Comparison of ENCODE assay signal across 24 cellular contexts in genomic region chr10:30417301-30417700, GRCh38. TPM values are rescaled to one million over a fixed set of nuclear protein-coding genes. Genes with fewer than 3 reads are reported as not detected.
A peak's percentile ranks its signal among the peaks of the same experiment; 100 is the strongest.
DNase-seq lines count a peak whose midpoint lies in the region; ATAC-seq, FAIRE-seq and TF ChIP-seq lines count a peak whose summit lies in the region.
"Had no signal": no experiment of that assay in that cellular context is flagged by ENCODE, and none has a peak within 500 bp of the region (broad histone marks: within the 10 kb centered on the region; RNA-seq: fewer than 3 reads in every experiment).

No MANE protein-coding gene starts in this region.

- RAD21 ChIA-PET in GM12878 (lab: Charles Lee; ENCODE audit: unreplicated experiment): interaction anchor here (1.2 to 14.3 kb wide), 5 partner anchors 15 to 174 kb away, joined by 3 to 255 read pairs (median 32); partner anchors contain the start of gene MAP3K8

- H4K20me1 ChIP-seq in GM12878 (ENCODE audit: control insufficient read depth, insufficient read depth): no peaks in the 10 kb centered on the region

- BruUV-seq in GM12878 (replicated peaks; lab: Mats Ljungman, UMichigan): no TSS peak

- no peaks in the 10 kb centered on the region for H3K9me3 Mint-ChIP-seq in activated CD4-positive, alpha-beta T cell treated with anti-CD3 and anti-CD28 coated beads, Interleukin-2, amount 10 ng/mL, durations not matched to agents 7 days and 5 days
- no peaks in the 10 kb centered on the region for H3K9me3 Mint-ChIP-seq in osteocyte (ENCODE audit: unreplicated experiment)
- H3K9me3 Mint-ChIP-seq: activated naive CD4-positive, alpha-beta T cell treated with anti-CD3 and anti-CD28 coated beads, Interleukin-2, amount 10 ng/mL, durations not matched to agents 7 days and 5 days; CD4-positive, alpha-beta memory T cell; naive thymus-derived CD8-positive, alpha-beta T cell had no signal

- DNase-seq in activated CD4-positive, alpha-beta T cell treated with anti-CD3 and anti-CD28 coated beads, Interleukin-2, amount 10 ng/mL, durations not matched to agents 7 days and 5 days: no peak
- no peak for DNase-seq in activated CD4-positive, alpha-beta T cell treated with anti-CD3 and anti-CD28 coated beads, Interleukin-2, amount 50 U/mL, for 48 hours
- DNase-seq in GF-D8 (lab: John Stamatoyannopoulos, UW): peak; percentile 19
- DNase-seq in GM12878 (ENCODE audit: low read depth, low spot score): no peak
- DNase-seq in osteocyte (ENCODE audit: extremely low spot score, unreplicated experiment): peak; percentile 25
- no peak for DNase-seq in GM12892 (ENCODE audit: insufficient read length)
- DNase-seq in OCI-M2 (lab: John Stamatoyannopoulos, UW; ENCODE audit: unreplicated experiment): no peak
- DNase-seq: activated CD4-positive, alpha-beta T cell treated with anti-CD3 and anti-CD28 coated beads for 4 hours; activated naive CD4-positive, alpha-beta T cell treated with anti-CD3 and anti-CD28 coated beads, Interleukin-2, amount 10 ng/mL, durations not matched to agents 7 days and 5 days; CD4-positive, alpha-beta memory T cell; DMS79 treated with DMSO at 0.1 percent for 48 hours; effector CD8-positive, alpha-beta T cell; naive thymus-derived CD8-positive, alpha-beta T cell; NCI-H1092 treated with DMSO at 0.1 percent for 48 hours; NCI-H2081 treated with DMSO at 0.1 percent for 48 hours; posterior cingulate gyrus; Right ventricle myocardium superior; sigmoid colon; stimulated activated naive CD4-positive, alpha-beta T cell; SW 1271 had no signal

- H2AFZ ChIP-seq in GM12878 (ENCODE audit: control insufficient read depth, low read depth, low read length): no peak overlapping the region; the same call in 1 of the 2 replicates

- peak overlapping the region; percentile 80 for H3K27ac Mint-ChIP-seq in activated CD4-positive, alpha-beta T cell treated with anti-CD3 and anti-CD28 coated beads, Interleukin-2, amount 10 ng/mL, durations not matched to agents 7 days and 5 days
- H3K27ac Mint-ChIP-seq in osteocyte (ENCODE audit: unreplicated experiment): no peak overlapping the region

- TF ChIP-seq EP300 in GM12878 (IDR thresholded peaks at IDR 0.05; ENCODE audit: borderline replicate concordance in 1 of 2, control insufficient read depth in 1 of 2, low read depth in 2 of 2, low read length in 2 of 2): no peak

- H3K4me3 ChIP-seq in GM12878: no peak overlapping the region
- H3K4me3 ChIP-seq: HAP-1, sigmoid colon had no signal

- SMC1A ChIA-PET in GM12878 (lab: Charles Lee; ENCODE audit: uncharacterized antibody, unreplicated experiment): interaction anchor here (1.0 to 14.7 kb wide), 7 partner anchors 16 to 112 kb away, joined by 3 to 262 read pairs (median 10); partner anchors contain the start of gene MAP3K8

- TF ChIP-seq CTCF in GM12878 (IDR thresholded peaks at IDR 0.05 in 2 of 3, conservative IDR thresholded peaks at IDR 0.05 in 1 of 3; ENCODE audit: control insufficient read depth in 2 of 3, extremely low read depth in 1 of 3, insufficient read depth in 1 of 3, low read depth in 3 of 3, low read length in 3 of 3): no peak
- no peak for TF ChIP-seq CTCF in osteocyte (IDR thresholded peaks at IDR 0.05)

- H3K36me3 ChIP-seq in GM12878 (ENCODE audit: control insufficient read depth in 2 of 2, insufficient read depth in 2 of 2, low read length in 1 of 2): no peaks in the 10 kb centered on the region
- H3K36me3 ChIP-seq: HAP-1, sigmoid colon had no signal

- H3K4me1 ChIP-seq in GM12878 (ENCODE audit: control insufficient read depth, insufficient read depth, low read length): peaks cover 48% of the 10 kb centered on the region
- H3K4me1 ChIP-seq: sigmoid colon had no signal

- in situ Hi-C loops in GM12878 (cut with MboI): loop anchor here (5.0 kb wide), 1 partner anchor 115 kb away; no protein-coding TSS in a partner anchor

- ATAC-seq in GM12878: no peak
- ATAC-seq in HG02885 (IDR thresholded peaks at IDR 0.05; ENCODE audit: poor library complexity, unreplicated experiment): no peak
- ATAC-seq: esophagus mucosa; naive thymus-derived CD8-positive, alpha-beta T cell had no signal

- FAIRE-seq in GM12878 (lab: Jason Lieb, UNC) (no peak), GM12892 (lab: Jason Lieb, UNC) (no peak)
- FAIRE-seq: astrocyte had no signal

- no peaks in the 10 kb centered on the region for H3K27me3 ChIP-seq in GM12878 (replicated peaks in 1 of 2; ENCODE audit: control insufficient read depth in 2 of 2, insufficient read depth in 2 of 2, low read length in 1 of 2)
- H3K27me3 ChIP-seq: sigmoid colon had no signal

- H3K9me3 ChIP-seq in GM12878 (replicated peaks; ENCODE audit: control insufficient read depth, insufficient read depth, low read length): no peaks in the 10 kb centered on the region
- H3K9me3 ChIP-seq: HAP-1, sigmoid colon had no signal

- H3K4me2 ChIP-seq in GM12878 (ENCODE audit: control insufficient read depth, insufficient read depth): peak overlapping the region; percentile 27; the same call in 1 of the 2 replicates

- intact Hi-C loops in GM12878 (cut with micrococcal nuclease; ENCODE audit: unreplicated experiment): loop anchor here (5.0 kb wide), 1 partner anchor 75 kb away; no protein-coding TSS in a partner anchor

- no peaks in the 10 kb centered on the region for H3K36me3 Mint-ChIP-seq in activated CD4-positive, alpha-beta T cell treated with anti-CD3 and anti-CD28 coated beads, Interleukin-2, amount 10 ng/mL, durations not matched to agents 7 days and 5 days (ENCODE audit: low read depth)
- no peaks in the 10 kb centered on the region for H3K36me3 Mint-ChIP-seq in osteocyte (ENCODE audit: unreplicated experiment)
- H3K36me3 Mint-ChIP-seq: activated naive CD4-positive, alpha-beta T cell treated with anti-CD3 and anti-CD28 coated beads, Interleukin-2, amount 10 ng/mL, durations not matched to agents 7 days and 5 days; CD4-positive, alpha-beta memory T cell; naive thymus-derived CD8-positive, alpha-beta T cell had no signal

- H3K27ac ChIP-seq in GM12878 (ENCODE audit: control insufficient read depth, insufficient read depth): no peak overlapping the region; the same call in 1 of the 2 replicates
- H3K27ac ChIP-seq: sigmoid colon had no signal

- H3K4me1 Mint-ChIP-seq in activated CD4-positive, alpha-beta T cell treated with anti-CD3 and anti-CD28 coated beads, Interleukin-2, amount 10 ng/mL, durations not matched to agents 7 days and 5 days: peaks cover 43% of the 10 kb centered on the region
- H3K4me1 Mint-ChIP-seq in osteocyte (ENCODE audit: unreplicated experiment): peaks cover 5% of the 10 kb centered on the region

- H3K79me2 ChIP-seq in GM12878 (ENCODE audit: control insufficient read depth, insufficient read depth, low read length): 0 out of 2 replicates have a peak, but pooled peaks cover 2% of the 10 kb centered on the region

- TF ChIP-seq RAD21 in GM12878 (IDR thresholded peaks at IDR 0.05; ENCODE audit: insufficient read depth, low read depth, low read length): no peak

- no peak for TF ChIP-seq POLR2A in GM12878 (IDR thresholded peaks at IDR 0.05; ENCODE audit: low read depth, low read length)
- TF ChIP-seq POLR2A in GM12892 (IDR thresholded peaks at IDR 0.05; ENCODE audit: low read depth, low read length): no peak

- H3K9ac ChIP-seq in GM12878 (ENCODE audit: control insufficient read depth, insufficient read depth, low read length): 0 out of 2 replicates have a peak overlapping the region, but pooled peaks have one; percentile 20

- CTCF ChIA-PET in activated CD4-positive, alpha-beta T cell treated with anti-CD3 and anti-CD28 coated beads, Interleukin-2, amount 10 ng/mL, durations not matched to agents 7 days and 5 days (lab: Charles Lee): interaction anchor here (1.6 kb wide), 1 partner anchor 15 kb away, joined by 5 read pairs; no protein-coding TSS in a partner anchor
- CTCF ChIA-PET in GM12878 (lab: Yijun Ruan, JAX): interaction anchor here (1.0 to 13.8 kb wide), 4 partner anchors 8 to 112 kb away, joined by 3 to 217 read pairs (median 10); no protein-coding TSS in a partner anchor

- WGBS in GM12878 (ENCODE audit: insufficient coverage, insufficient replicate concordance, low lambda C conversion rate, missing lambda C conversion rate): 74% methylated on average over 3 of the region's 3 CpGs

- POLR2A ChIA-PET in activated CD4-positive, alpha-beta T cell treated with anti-CD3 and anti-CD28 coated beads, Interleukin-2, amount 10 ng/mL, durations not matched to agents 7 days and 5 days (lab: Charles Lee): no interaction called here
- POLR2A ChIA-PET in GM12878 (lab: Charles Lee): interaction anchor here (1.1 to 6.6 kb wide), 4 partner anchors 14 to 112 kb away, joined by 4 to 132 read pairs (median 8); partner anchors contain the start of gene MAP3K8

- no peak overlapping the region for H3K4me3 Mint-ChIP-seq in activated CD4-positive, alpha-beta T cell treated with anti-CD3 and anti-CD28 coated beads, Interleukin-2, amount 10 ng/mL, durations not matched to agents 7 days and 5 days
- H3K4me3 Mint-ChIP-seq in osteocyte (ENCODE audit: unreplicated experiment): no peak overlapping the region
- H3K4me3 Mint-ChIP-seq: activated naive CD4-positive, alpha-beta T cell treated with anti-CD3 and anti-CD28 coated beads, Interleukin-2, amount 10 ng/mL, durations not matched to agents 7 days and 5 days had no signal

- H3K27me3 Mint-ChIP-seq in activated CD4-positive, alpha-beta T cell treated with anti-CD3 and anti-CD28 coated beads, Interleukin-2, amount 10 ng/mL, durations not matched to agents 7 days and 5 days: no peaks in the 10 kb centered on the region
- H3K27me3 Mint-ChIP-seq in osteocyte (ENCODE audit: unreplicated experiment): no peaks in the 10 kb centered on the region
- H3K27me3 Mint-ChIP-seq: CD4-positive, alpha-beta memory T cell; naive thymus-derived CD8-positive, alpha-beta T cell had no signal

RNA-seq across cellular contexts. Expression of gene MAP3K8, which starts 16.7 kb away (rescaled TPM):
- 10 to 100 TPM; 12.6 to 13.1 TPM for total RNA-seq in activated CD4-positive, alpha-beta T cell treated with anti-CD3 and anti-CD28 coated beads, Interleukin-2, amount 10 ng/mL, durations not matched to agents 7 days and 5 days
- total RNA-seq in GM12878 (2013; cell fraction: nucleolus; rRNA removed): 126 and 129 TPM in 2 replicates
- 25.5 and 32.9 TPM in 2 replicates for total RNA-seq in GM12878 (2014; rRNA removed)
- total RNA-seq in GM12878 (2014; rRNA removed; fragmentation: Illumina TruSeq; extraction: Trizol): 30.2 and 31.5 TPM in 2 replicates
- 41.3 and 41.7 TPM in 2 replicates for total RNA-seq in GM12878 (2021)
- polyA plus RNA-seq in GM12878 (2011; ENCODE audit: low read depth): 45.4 TPM
- 115 and 146 TPM in 2 replicates for polyA plus RNA-seq in GM12878 (2011; rRNA removed)
- polyA plus RNA-seq in GM12878 (2011; cell fraction: cytosol; rRNA removed): 41.1 and 48.5 TPM in 2 replicates
- polyA plus RNA-seq in GM12878 (2011; cell fraction: nucleus; rRNA removed): 65.2 and 95.6 TPM in 2 replicates
- polyA plus RNA-seq in GM12878 (2012): 53.5 and 61.5 TPM in 2 replicates
- 39.1 and 43.6 TPM in 2 replicates for polyA plus RNA-seq in GM12878 (2014; fragmentation: Illumina TruSeq; extraction: Trizol)
- 10 to 100 TPM; 45.5 to 47.9 TPM for polyA plus RNA-seq in GM12878 (2014; fragmentation: Nextera tagmentation; extraction: Ambion mirVana)
- polyA plus RNA-seq in GM12878 (2014; rRNA removed): 33.6 and 38.5 TPM in 2 replicates
- polyA plus RNA-seq in GM12878 (2016; fragmentation: Nextera tagmentation; extraction: Ambion mirVana): 10 to 100 TPM; 36.2 to 45.6 TPM
- 64.8 and 78.0 TPM in 2 replicates for polyA minus RNA-seq in GM12878 (2011; rRNA and poly(A)+ RNA removed)
- polyA minus RNA-seq in GM12878 (2011; cell fraction: cytosol; rRNA and poly(A)+ RNA removed): 19.9 and 20.1 TPM in 2 replicates
- polyA minus RNA-seq in GM12878 (2011; cell fraction: nucleus; rRNA and poly(A)+ RNA removed): 41.0 and 41.7 TPM in 2 replicates
- 11.5 and 13.7 TPM in 2 replicates for total RNA-seq in osteocyte
- 62.9 TPM for polyA plus RNA-seq in GM12892 (2012; ENCODE audit: missing spikeins)

Comparison
In these comparisons a context has a peak if more than half of its experiments do, and no peak if none do; other contexts are left out.
1. DNase-seq: peak in GF-D8 (single experiment) and osteocyte (single experiment); none in activated CD4-positive, alpha-beta T cell treated with anti-CD3 and anti-CD28 coated beads, Interleukin-2, amount 10 ng/mL, durations not matched to agents 7 days and 5 days (single experiment), activated CD4-positive, alpha-beta T cell treated with anti-CD3 and anti-CD28 coated beads, Interleukin-2, amount 50 U/mL, for 48 hours (0 of 2), GM12878 (single experiment), GM12892 (single experiment) and OCI-M2 (single experiment).